Comparison of ENCODE assay signal across 1 cellular context in genomic region chr16:88618956-88619667, GRCh38.
TF ChIP-seq lines count a peak whose summit lies in the region.

No MANE protein-coding gene starts in this region.

TF ChIP-seq in IMR-90, 13 proteins besides CTCF, POLR2A, EP300 and RAD21:
- no peak for TF ChIP-seq ELK1 (IDR thresholded peaks at IDR 0.05; ENCODE audit: borderline replicate concordance, low read depth, low read length)
- TF ChIP-seq RCOR1 (IDR thresholded peaks at IDR 0.05; ENCODE audit: insufficient replicate concordance, low read length) = no peak
- TF ChIP-seq USF2 (IDR thresholded peaks at IDR 0.05; ENCODE audit: low read depth, low read length) = no peak
- TF ChIP-seq MAFK (IDR thresholded peaks at IDR 0.05; ENCODE audit: low read depth, low read length) = no peak
- TF ChIP-seq FOS (IDR thresholded peaks at IDR 0.05; ENCODE audit: low read depth, low read length) = no peak
- TF ChIP-seq SMC3 (IDR thresholded peaks at IDR 0.05; ENCODE audit: low read depth, low read length) = no peak
- TF ChIP-seq NFE2L2 (IDR thresholded peaks at IDR 0.05; ENCODE audit: low read depth, low read length) = no peak
- no peak for TF ChIP-seq MXI1 (IDR thresholded peaks at IDR 0.05; ENCODE audit: borderline replicate concordance, low read depth, low read length)
- no peak for TF ChIP-seq MAZ (IDR thresholded peaks at IDR 0.05; ENCODE audit: borderline replicate concordance, low read depth, low read length)
- TF ChIP-seq RFX5 (IDR thresholded peaks at IDR 0.05; ENCODE audit: low read depth, low read length) = no peak
- no peak for TF ChIP-seq CEBPB (IDR thresholded peaks at IDR 0.05; ENCODE audit: low read depth, low read length)
